Comparison of ENCODE assay signal across 8 cellular contexts in the genomic region with DNA sequence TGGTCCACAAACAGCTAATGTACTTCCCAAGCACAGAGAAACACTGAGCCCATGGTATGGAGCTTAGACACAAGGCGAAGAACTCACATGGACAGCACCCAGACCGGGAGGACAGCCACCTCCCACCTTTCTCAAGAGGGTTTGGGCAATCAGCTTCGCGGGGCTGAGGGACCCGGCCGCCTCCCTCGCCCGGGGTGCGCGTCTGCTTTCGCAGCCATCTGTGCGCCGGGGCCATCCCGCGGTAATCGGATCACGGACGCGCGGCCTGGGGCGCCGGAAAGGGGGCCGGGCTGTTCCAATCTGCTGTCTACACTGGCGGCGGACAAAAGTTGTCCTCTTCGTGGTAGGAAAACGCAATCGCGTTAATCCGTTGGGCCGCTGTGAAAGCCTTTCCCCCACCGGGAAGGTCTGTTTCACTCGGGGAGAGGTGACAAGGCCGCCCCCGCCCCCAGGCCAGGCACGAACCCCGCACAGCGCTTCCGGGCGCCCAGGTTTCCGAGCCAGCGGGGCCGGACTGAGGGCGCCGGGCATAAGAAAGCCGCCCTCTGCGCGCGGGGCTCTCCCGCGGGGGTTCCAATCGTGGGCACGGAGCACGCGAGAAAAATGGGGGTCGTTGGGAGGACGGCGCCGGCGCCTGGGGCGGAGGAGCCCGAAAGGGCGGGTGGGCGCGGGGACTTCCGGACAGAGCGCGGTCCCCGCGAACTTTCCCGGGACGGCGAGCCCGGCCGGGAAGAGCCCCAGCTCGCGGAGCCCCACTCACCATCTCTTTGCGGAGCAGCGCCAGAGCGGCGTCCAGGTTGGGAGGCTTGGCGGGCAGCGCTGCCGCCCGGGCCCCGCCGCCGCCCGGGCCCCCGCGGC. TPM values are rescaled to one million over a fixed set of nuclear protein-coding genes. Genes with fewer than 3 reads are reported as not detected.
DNase-seq lines count a peak whose midpoint lies in the region; ATAC-seq, FAIRE-seq and TF ChIP-seq lines count a peak whose summit lies in the region.

No MANE protein-coding gene starts in this region.

- H2AFZ ChIP-seq in K562 (ENCODE audit: low read depth, low read length) (peak overlapping the region; percentile 70), keratinocyte (ENCODE audit: control insufficient read depth, low read length) (peak overlapping the region; percentile 81)

- peaks cover 0 to 5% (median 0%) of the 10 kb centered on the region in 11 experiments; a peak in 3 of 22 replicates for H3K36me3 ChIP-seq in BLaER1 treated with 17β-estradiol and CSF1 and Interleukin-3, amounts not matched to agents 10 nM and 100 nM
- H3K36me3 ChIP-seq in K562 (ENCODE audit: control insufficient read depth, insufficient read depth, low read length) (peaks cover 9% of the 10 kb centered on the region; the same call in 1 of the 3 replicates), keratinocyte (ENCODE audit: control insufficient read depth in 2 of 2, extremely low read depth in 1 of 2, insufficient read depth in 2 of 2, low read length in 2 of 2) (no peaks in the 10 kb centered on the region)

- TF ChIP-seq RAD21 in K562 (CRISPR knock-in tag; conservative IDR thresholded peaks at IDR 0.05 in 1 of 2, IDR thresholded peaks at IDR 0.05 in 1 of 2), result peak in 1 of 2 experiments; percentile 14; a peak in 1 of 4 replicates

- DNase-seq in HK-2 (ENCODE audit: unreplicated experiment) (peak; percentile 41), T-helper 17 cell (peak in 2 of 3 donors; percentile 15 to 24), K562 (ENCODE audit: extremely low read depth in 1 of 4, low spot score in 3 of 4) (peak; percentile 65 to 73 (median 70)), keratinocyte (ENCODE audit: low read depth, low spot score) (no peak), epidermal melanocyte (ENCODE audit: insufficient read length, low spot score) (no peak)
- DNase-seq in stimulated activated CD4-positive, alpha-beta T cell treated with anti-CD3 and anti-CD28 coated beads, Interleukin-15, amount 100 ng/mL, for 24 hours, result peak; percentile 66

- ATAC-seq in GM19438 (IDR thresholded peaks at IDR 0.05; ENCODE audit: low read depth, unreplicated experiment), result peak; percentile 46
- peak; percentile 18 for ATAC-seq in T-helper 17 cell
- peak; percentile 69 for ATAC-seq in K562

- BruUV-seq in K562 (replicated peaks; lab: Mats Ljungman, UMichigan), result no TSS peak

- peak overlapping the region; percentile 66 to 87 (median 76); a peak in 21 of 22 replicates for H3K27ac ChIP-seq in BLaER1 treated with 17β-estradiol and CSF1 and Interleukin-3, amounts not matched to agents 10 nM and 100 nM
- H3K27ac ChIP-seq in K562 (ENCODE audit: extremely low read depth, low read depth, low read length) (peak overlapping the region; percentile 72), keratinocyte (ENCODE audit: control insufficient read depth, insufficient read depth, low read length) (peak overlapping the region; percentile 33)

- H3K4me2 ChIP-seq in BLaER1 treated with 17β-estradiol and CSF1 and Interleukin-3, amounts not matched to agents 10 nM and 100 nM, result peak overlapping the region; percentile 85 to 98 (median 94)
- H3K4me2 ChIP-seq in K562 (ENCODE audit: insufficient read depth, low read length) (peak overlapping the region; percentile 99), keratinocyte (ENCODE audit: control insufficient read depth, extremely low read depth, insufficient read depth, low read depth, low read length) (peak overlapping the region; percentile 89)

- TF ChIP-seq CTCF in K562 (IDR thresholded peaks at IDR 0.05 in 2 of 3, conservative IDR thresholded peaks at IDR 0.05 in 1 of 3; ENCODE audit: insufficient read depth in 2 of 3, low read depth in 1 of 3, low read length in 3 of 3) (no peak), keratinocyte (optimal IDR thresholded peaks at IDR 0.05 in 1 of 3, IDR thresholded peaks at IDR 0.05 in 1 of 3, conservative IDR thresholded peaks at IDR 0.05 in 1 of 3; ENCODE audit: extremely low read depth in 1 of 3, insufficient read depth in 2 of 3, low read length in 3 of 3) (no peak)

- dilution Hi-C loops in keratinocyte (cut with MboI; ENCODE audit: extremely low pct_ligation_motif_present, low sequenced_read_pairs), result no loop called here

- POLR2A ChIA-PET in K562 (lab: Yijun Ruan, JAX), result interaction anchor here (0.7 to 3.4 kb wide), 13 partner anchors 7 to 88 kb away, joined by 3 to 20 read pairs (median 5); no protein-coding TSS in a partner anchor

- H3K79me2 ChIP-seq in K562 (ENCODE audit: control insufficient read depth, insufficient read depth, low read length) (peaks cover 54% of the 10 kb centered on the region), keratinocyte (ENCODE audit: control insufficient read depth, insufficient read depth, low read length) (peaks cover 32% of the 10 kb centered on the region)

- intact Hi-C loops in K562 (cut with micrococcal nuclease), result loop anchor here (5.0 kb wide), 1 partner anchor 163 kb away; no protein-coding TSS in a partner anchor

- peak overlapping the region; percentile 75 to 93 (median 86) for H3K4me3 ChIP-seq in BLaER1 treated with 17β-estradiol and CSF1 and Interleukin-3, amounts not matched to agents 10 nM and 100 nM
- H3K4me3 ChIP-seq in K562, result peak overlapping the region; percentile 75
- peak overlapping the region; percentile 83 to 89 (median 84) for H3K4me3 ChIP-seq in keratinocyte (ENCODE audit: control insufficient read depth in 2 of 3, extremely low read depth in 1 of 3, insufficient read depth in 2 of 3, low read depth in 1 of 3, low read length in 3 of 3)

- H3K9me1 ChIP-seq in K562 (ENCODE audit: control insufficient read depth, insufficient read depth, low read length) (no peaks in the 10 kb centered on the region), keratinocyte (ENCODE audit: control insufficient read depth, extremely low read depth, insufficient read depth, low read length) (no peaks in the 10 kb centered on the region)

- H3K9me3 ChIP-seq in BLaER1 treated with 17β-estradiol and CSF1 and Interleukin-3, amounts not matched to agents 10 nM and 100 nM (replicated peaks in 1 of 11), result peaks cover 3 to 13% (median 10%) of the 10 kb centered on the region in 11 experiments
- H3K9me3 ChIP-seq in T-helper 17 cell (ENCODE audit: control insufficient read depth, low read length, poor library complexity, severe bottlenecking) (no peaks in the 10 kb centered on the region), K562 (replicated peaks; ENCODE audit: control insufficient read depth, insufficient read depth, low read depth, low read length) (peaks cover 2% of the 10 kb centered on the region), keratinocyte (ENCODE audit: control insufficient read depth, low read depth, low read length) (no peaks in the 10 kb centered on the region)

- H4K20me1 ChIP-seq in BLaER1 treated with 17β-estradiol and CSF1 and Interleukin-3, amounts not matched to agents 10 nM and 100 nM, result peaks cover 0 to 52% (median 0%) of the 10 kb centered on the region in 11 experiments; a peak in 11 of 22 replicates
- H4K20me1 ChIP-seq in K562 (replicated peaks; ENCODE audit: control insufficient read depth, insufficient read depth, low read length) (peaks cover 10% of the 10 kb centered on the region; the same call in 1 of the 2 replicates), keratinocyte (ENCODE audit: control insufficient read depth, extremely low read depth, insufficient read depth, low read length) (no peaks in the 10 kb centered on the region)

- H3K9ac ChIP-seq in BLaER1 treated with 17β-estradiol and CSF1 and Interleukin-3, amounts not matched to agents 10 nM and 100 nM, result peak overlapping the region; percentile 79 to 90 (median 88)
- H3K9ac ChIP-seq in K562 (ENCODE audit: insufficient read depth in 1 of 2, low read depth in 2 of 2, low read length in 2 of 2) (peak overlapping the region; percentile 81 to 92), keratinocyte (ENCODE audit: control insufficient read depth, extremely low read depth, insufficient read depth, low read length) (peak overlapping the region; percentile 74)

- under 1% methylated on average over 61 of the region's 91 CpGs for WGBS in K562 (ENCODE audit: insufficient coverage, low coverage, missing lambda C conversion rate)

- peak overlapping the region; percentile 80 for H3K4me3 Mint-ChIP-seq in T-helper 17 cell

- in situ Hi-C loops in K562 (cut with MboI), result no loop called here

- no peak for TF ChIP-seq EP300 in K562 (IDR thresholded peaks at IDR 0.05; ENCODE audit: low read length)

- H3K27ac Mint-ChIP-seq in T-helper 17 cell, result no peak overlapping the region

- CTCF ChIA-PET in K562 (lab: Yijun Ruan, JAX; ENCODE audit: low intra/inter-chr PET ratio), result no interaction called here

- peaks cover 2% of the 10 kb centered on the region for H3K36me3 Mint-ChIP-seq in T-helper 17 cell (ENCODE audit: low read depth)

- H3K27me3 ChIP-seq in BLaER1 treated with 17β-estradiol and CSF1 and Interleukin-3, amounts not matched to agents 10 nM and 100 nM, result peaks cover 4 to 40% (median 32%) of the 10 kb centered on the region in 11 experiments; a peak in 21 of 22 replicates
- H3K27me3 ChIP-seq in K562 (ENCODE audit: control insufficient read depth in 2 of 2, insufficient read depth in 2 of 2, low read length in 2 of 2) (no peaks in the 10 kb centered on the region), keratinocyte (ENCODE audit: control insufficient read depth, extremely low read depth, insufficient read depth, low read length) (no peaks in the 10 kb centered on the region)

- peaks cover 5% of the 10 kb centered on the region for H3K27me3 Mint-ChIP-seq in T-helper 17 cell

- FAIRE-seq in K562 (lab: Jason Lieb, UNC) (peak; percentile 6), keratinocyte (lab: Jason Lieb, UNC) (no peak)

- peaks cover 50 to 57% (median 55%) of the 10 kb centered on the region in 10 experiments for H3K4me1 ChIP-seq in BLaER1 treated with 17β-estradiol and CSF1 and Interleukin-3, amounts not matched to agents 10 nM and 100 nM
- H3K4me1 ChIP-seq in K562 (replicated peaks in 1 of 2; ENCODE audit: control insufficient read depth in 2 of 2, insufficient read depth in 2 of 2, low read length in 2 of 2), result peaks cover 30 to 44% of the 10 kb centered on the region in 2 experiments
- peaks cover 19% of the 10 kb centered on the region for H3K4me1 ChIP-seq in keratinocyte (ENCODE audit: control insufficient read depth, extremely low read depth, insufficient read depth, low read length)

- no peak for TF ChIP-seq POLR2A in K562 (conservative IDR thresholded peaks at IDR 0.05)

- peaks cover 13% of the 10 kb centered on the region for H3K4me1 Mint-ChIP-seq in T-helper 17 cell

RNA-seq across cellular contexts. Expression of a gene that starts 0.7 kb away (rescaled TPM):
- total RNA-seq in T-helper 17 cell, result 1 to 10 TPM; 1.3 to 1.8 TPM
- 18.2 and 25.0 TPM in 2 replicates for total RNA-seq in K562 (2011; cell fraction: chromatin; rRNA removed; ENCODE audit: low replicate concordance)
- 12.5 and 13.6 TPM in 2 replicates for total RNA-seq in K562 (2011; cell fraction: nucleolus; rRNA removed)
- total RNA-seq in K562 (2011; cell fraction: nucleoplasm; rRNA removed), result 18.5 and 25.7 TPM in 2 replicates
- total RNA-seq in K562 (2014; rRNA removed), result 66.2 TPM in 2 replicates
- total RNA-seq in K562 (2014; rRNA removed; fragmentation: Illumina TruSeq; extraction: Trizol), result 43.3 and 43.5 TPM in 2 replicates
- total RNA-seq in K562 (2015; rRNA removed; fragmentation: Illumina TruSeq; extraction: Trizol), result 25.1 and 29.3 TPM in 2 replicates
- total RNA-seq in K562 (2021), result 56.5 and 56.9 TPM in 2 replicates
- polyA plus RNA-seq in K562 (2011; rRNA removed), result 25.6 and 45.4 TPM in 2 replicates
- polyA plus RNA-seq in K562 (2011; cell fraction: cytosol; rRNA removed), result 26.9 and 37.2 TPM in 2 replicates
- polyA plus RNA-seq in K562 (2011; cell fraction: nucleus; rRNA removed), result 11.3 and 14.9 TPM in 2 replicates
- 41.1 and 110 TPM in 2 replicates for polyA plus RNA-seq in K562 (2012)
- 41.0 and 42.1 TPM in 2 replicates for polyA plus RNA-seq in K562 (2014; fragmentation: Illumina TruSeq; extraction: Trizol)
- 10 to 100 TPM in 1 of 2 experiments, 1 to 10 TPM in 1; 8.7 to 13.3 TPM for polyA plus RNA-seq in K562 (2014; fragmentation: Nextera tagmentation; extraction: Ambion mirVana)
- polyA plus RNA-seq in K562 (2014; rRNA removed), result 54.5 and 56.0 TPM in 2 replicates
- polyA minus RNA-seq in K562 (2011; rRNA and poly(A)+ RNA removed), result 21.1 and 30.9 TPM in 2 replicates
- 6.7 and 15.0 TPM in 2 replicates for polyA minus RNA-seq in K562 (2011; cell fraction: cytosol; rRNA and poly(A)+ RNA removed)
- 8.4 and 9.6 TPM in 2 replicates for polyA minus RNA-seq in K562 (2011; cell fraction: nucleus; rRNA and poly(A)+ RNA removed)
- polyA plus RNA-seq in keratinocyte, result 23.2 to 51.7 TPM (median 32.3 TPM) in 3 replicates
- 16.6 TPM for polyA plus RNA-seq in keratinocyte (2011; ENCODE audit: low read depth)
- 31.0 and 43.8 TPM in 2 replicates for polyA plus RNA-seq in keratinocyte (2011; cell fraction: cytosol; rRNA removed)
- 13.1 and 14.0 TPM in 2 replicates for polyA plus RNA-seq in keratinocyte (2011; cell fraction: nucleus; rRNA removed)
- polyA plus RNA-seq in keratinocyte (2012; ENCODE audit: low replicate concordance), result 14.4 and 52.2 TPM in 2 replicates
- polyA minus RNA-seq in keratinocyte, result 7.1 to 27.6 TPM (median 15.5 TPM) in 3 replicates
- 15.0 TPM for polyA minus RNA-seq in keratinocyte (2011; cell fraction: cytosol; rRNA and poly(A)+ RNA removed)
- 4.2 and 9.9 TPM in 2 replicates for polyA minus RNA-seq in keratinocyte (2011; cell fraction: nucleus; rRNA and poly(A)+ RNA removed)

Comparison
In these comparisons a context has a peak if more than half of its experiments do, and no peak if none do; other contexts are left out.
1. ATAC-seq: peak in every context shown above with its lines; median percentile 69 in K562; 46 in GM19438; 18 in T-helper 17 cell.
2. DNase-seq: peak in HK-2 (single experiment), T-helper 17 cell (2 of 3), K562 (4 of 4) and stimulated activated CD4-positive, alpha-beta T cell treated with anti-CD3 and anti-CD28 coated beads, Interleukin-15, amount 100 ng/mL, for 24 hours (single experiment); none in keratinocyte (single experiment) and epidermal melanocyte (single experiment).
3. RNA of a gene that starts 0.7 kb away (total RNA-seq): 12.5 to 66.2 TPM in K562; 1.3 to 1.8 TPM in T-helper 17 cell; every median in the first group is over 4 times any median in the second.
4. Peak in every context shown above with its lines, with median percentiles within 50 percentile points of each other: H3K27ac ChIP-seq, H3K4me2 ChIP-seq, H3K4me3 ChIP-seq and H3K9ac ChIP-seq.